In the genomic region with DNA sequence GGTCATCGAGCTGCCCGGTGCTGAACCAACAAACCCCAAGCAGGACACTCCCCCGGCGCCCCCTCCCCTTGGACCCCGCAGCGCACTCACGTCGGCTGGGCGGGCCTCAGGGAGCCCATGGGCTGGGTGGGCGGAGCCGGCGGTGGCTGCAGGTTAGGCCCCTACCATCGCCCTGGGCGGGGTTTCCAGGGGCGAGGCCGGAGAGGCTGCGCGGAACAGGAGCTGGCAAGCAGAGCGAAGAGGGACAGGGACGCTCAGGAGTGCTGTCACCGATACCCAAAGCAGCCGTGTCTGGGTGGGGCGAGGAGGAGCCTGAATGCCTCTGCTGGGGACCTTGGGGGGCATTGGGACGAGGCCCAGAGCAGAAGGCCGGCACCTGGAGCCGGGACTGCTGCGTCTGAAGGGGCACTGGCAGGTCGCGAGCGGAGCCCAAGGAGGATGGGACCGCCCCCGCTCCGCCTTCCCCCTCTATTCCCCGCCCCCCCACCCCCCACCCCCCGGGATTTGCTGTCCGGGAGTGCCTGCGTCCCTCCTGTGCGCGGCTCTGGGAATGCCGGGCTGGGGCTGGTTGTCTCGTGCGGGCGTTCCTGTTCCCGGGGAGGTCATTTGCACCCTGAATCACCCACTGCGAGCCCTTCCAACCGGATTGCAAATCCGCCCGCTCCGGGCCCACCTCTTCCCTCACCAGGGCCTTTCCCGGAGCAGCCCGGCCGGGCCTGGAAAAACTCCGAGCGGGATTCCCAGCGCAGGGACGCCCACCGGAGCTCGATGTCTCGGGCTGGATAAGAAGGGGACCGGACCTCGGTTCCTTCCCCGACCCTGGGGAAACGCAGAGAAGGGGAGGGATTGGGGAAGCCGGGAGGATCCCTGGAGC, we compare ENCODE assay signal across 8 cellular contexts. TPM values are rescaled to one million over a fixed set of nuclear protein-coding genes. Genes with fewer than 3 reads are reported as not detected.
A peak's percentile ranks its signal among the peaks of the same experiment; 100 is the strongest.
DNase-seq lines count a peak whose midpoint lies in the region; ATAC-seq and TF ChIP-seq lines count a peak whose summit lies in the region.

No MANE protein-coding gene starts in this region.

- H3K4me2 ChIP-seq in BLaER1 treated with 17β-estradiol and CSF1 and Interleukin-3, amounts not matched to agents 10 nM and 100 nM = peak overlapping the region; percentile 97 to 100 (median 99)
- H3K4me2 ChIP-seq in osteoblast (ENCODE audit: insufficient read depth, low read length) = peak overlapping the region; percentile 79

- H3K4me1 Mint-ChIP-seq in IgD-negative memory B cell = peaks cover 18 to 26% (median 22%) of the 10 kb centered on the region in 3 donors

- no peaks in the 10 kb centered on the region for H3K9me3 Mint-ChIP-seq in IgD-negative memory B cell

- peak overlapping the region; percentile 81 to 95 (median 90) for H3K4me3 Mint-ChIP-seq in IgD-negative memory B cell

- H3K27ac Mint-ChIP-seq in IgD-negative memory B cell = peak overlapping the region in 1 of 3 donors; percentile 12

- H3K27ac ChIP-seq in BLaER1 treated with 17β-estradiol and CSF1 and Interleukin-3, amounts not matched to agents 10 nM and 100 nM = peak overlapping the region; percentile 32 to 87 (median 73); a peak in 21 of 22 replicates
- H3K27ac ChIP-seq in RWPE2 (ENCODE audit: poor library complexity, severe bottlenecking) (peak overlapping the region; percentile 62), foreskin keratinocyte (peak overlapping the region; percentile 66), osteoblast (ENCODE audit: low read depth, low read length) (no peak overlapping the region), upper lobe of right lung (peak overlapping the region; percentile 87)

- H3K9me3 ChIP-seq in BLaER1 treated with 17β-estradiol and CSF1 and Interleukin-3, amounts not matched to agents 10 nM and 100 nM (replicated peaks in 1 of 11) = no peaks in the 10 kb centered on the region
- H3K9me3 ChIP-seq in RWPE2 (ENCODE audit: severe bottlenecking) (no peaks in the 10 kb centered on the region), osteoblast (ENCODE audit: low read depth, low read length) (no peaks in the 10 kb centered on the region), upper lobe of right lung (no peaks in the 10 kb centered on the region)

- no peaks in the 10 kb centered on the region for H3K79me2 ChIP-seq in osteoblast (ENCODE audit: insufficient read depth, low read length)

- H3K4me3 ChIP-seq in BLaER1 treated with 17β-estradiol and CSF1 and Interleukin-3, amounts not matched to agents 10 nM and 100 nM = peak overlapping the region; percentile 59 to 80 (median 70)
- H3K4me3 ChIP-seq in RWPE2 (ENCODE audit: severe bottlenecking) = peak overlapping the region; percentile 56
- peak overlapping the region; percentile 61 for H3K4me3 ChIP-seq in osteoblast (ENCODE audit: insufficient read depth, low read length)
- peak overlapping the region; percentile 61 for H3K4me3 ChIP-seq in upper lobe of right lung

- TF ChIP-seq CTCF in RWPE2 (IDR thresholded peaks at IDR 0.05; ENCODE audit: poor library complexity, severe bottlenecking) = no peak
- no peak for TF ChIP-seq CTCF in foreskin keratinocyte (conservative IDR thresholded peaks at IDR 0.05)
- TF ChIP-seq CTCF in osteoblast (IDR thresholded peaks at IDR 0.05; ENCODE audit: extremely low read depth, low read depth, low read length) = no peak
- no peak for TF ChIP-seq CTCF in upper lobe of right lung (IDR thresholded peaks at IDR 0.05)

- H3K36me3 Mint-ChIP-seq in IgD-negative memory B cell = no peaks in the 10 kb centered on the region

- H2AFZ ChIP-seq in osteoblast (ENCODE audit: low read length) = no peak overlapping the region

- peak overlapping the region; percentile 73 to 85 (median 77) for H3K9ac ChIP-seq in BLaER1 treated with 17β-estradiol and CSF1 and Interleukin-3, amounts not matched to agents 10 nM and 100 nM

- H3K27me3 Mint-ChIP-seq in IgD-negative memory B cell = no peaks in the 10 kb centered on the region

- ATAC-seq in GM19395 (IDR thresholded peaks at IDR 0.05; ENCODE audit: unreplicated experiment) (peak; percentile 43), RWPE2 (ENCODE audit: low read depth) (peak; percentile 74), foreskin keratinocyte (peak; percentile 61), upper lobe of right lung (peak; percentile 81)

- DNase-seq in RWPE2 (ENCODE audit: low spot score) (peak; percentile 96), foreskin keratinocyte (peak; percentile 66 to 89), osteoblast (ENCODE audit: insufficient read length, low spot score, missing footprints) (peak; percentile 98), upper lobe of right lung (peak; percentile 97)
- DNase-seq in activated T-helper 9 cell treated with anti-CD3 and anti-CD28 coated beads, Interleukin-2, amount 50 U/mL, for 16 hours (ENCODE audit: low read depth) = peak; percentile 64

- intact Hi-C loops in upper lobe of right lung (cut with DNase I) = no loop called here

- no peaks in the 10 kb centered on the region; a peak in 1 of 22 replicates for H3K27me3 ChIP-seq in BLaER1 treated with 17β-estradiol and CSF1 and Interleukin-3, amounts not matched to agents 10 nM and 100 nM
- H3K27me3 ChIP-seq in RWPE2 (ENCODE audit: insufficient read depth, poor library complexity, severe bottlenecking) (no peaks in the 10 kb centered on the region), foreskin keratinocyte (peaks cover 12% of the 10 kb centered on the region), osteoblast (ENCODE audit: insufficient read depth, low read length) (peaks cover 39% of the 10 kb centered on the region), upper lobe of right lung (no peaks in the 10 kb centered on the region)

- peaks cover 66 to 97% (median 93%) of the 10 kb centered on the region in 10 experiments for H3K4me1 ChIP-seq in BLaER1 treated with 17β-estradiol and CSF1 and Interleukin-3, amounts not matched to agents 10 nM and 100 nM
- H3K4me1 ChIP-seq in RWPE2 (ENCODE audit: insufficient read depth, poor library complexity, severe bottlenecking) (no peaks in the 10 kb centered on the region), foreskin keratinocyte (no peaks in the 10 kb centered on the region), osteoblast (ENCODE audit: insufficient read depth, low read length) (peaks cover 7% of the 10 kb centered on the region), upper lobe of right lung (peaks cover 36% of the 10 kb centered on the region)

- peaks cover 0 to 28% (median 18%) of the 10 kb centered on the region in 11 experiments; a peak in 17 of 22 replicates for H3K36me3 ChIP-seq in BLaER1 treated with 17β-estradiol and CSF1 and Interleukin-3, amounts not matched to agents 10 nM and 100 nM
- H3K36me3 ChIP-seq in RWPE2 (ENCODE audit: low read depth) = no peaks in the 10 kb centered on the region
- no peaks in the 10 kb centered on the region for H3K36me3 ChIP-seq in osteoblast (ENCODE audit: insufficient read depth, low read length)
- peaks cover 11% of the 10 kb centered on the region for H3K36me3 ChIP-seq in upper lobe of right lung

- H4K20me1 ChIP-seq in BLaER1 treated with 17β-estradiol and CSF1 and Interleukin-3, amounts not matched to agents 10 nM and 100 nM = peaks cover 10 to 49% (median 25%) of the 10 kb centered on the region in 11 experiments; a peak in 14 of 22 replicates
- peaks cover 7% of the 10 kb centered on the region for H4K20me1 ChIP-seq in osteoblast (ENCODE audit: insufficient read depth, low read length)

RNA-seq across cellular contexts. Expression of gene ARHGAP27, which starts 0.9 kb away (rescaled TPM):
- polyA plus RNA-seq in IgD-negative memory B cell = 65.3 TPM
- 13.3 and 13.5 TPM in 2 replicates for total RNA-seq in foreskin keratinocyte
- 9.5 and 10.0 TPM in 2 replicates for polyA plus RNA-seq in foreskin keratinocyte
- 2.9 and 6.2 TPM in 2 replicates for total RNA-seq in osteoblast
- total RNA-seq in upper lobe of right lung = 73.8 TPM

RNA-seq across cellular contexts. Expression of gene PLEKHM1, which starts 58.8 kb away (rescaled TPM):
- polyA plus RNA-seq in IgD-negative memory B cell (15.8 TPM), foreskin keratinocyte (14.5 and 15.8 TPM in 2 replicates)
- total RNA-seq in foreskin keratinocyte (24.5 and 25.6 TPM in 2 replicates), osteoblast (30.8 and 38.0 TPM in 2 replicates), upper lobe of right lung (69.8 TPM)
